ENCODE assay signal across 9 cellular contexts in the genomic region with DNA sequence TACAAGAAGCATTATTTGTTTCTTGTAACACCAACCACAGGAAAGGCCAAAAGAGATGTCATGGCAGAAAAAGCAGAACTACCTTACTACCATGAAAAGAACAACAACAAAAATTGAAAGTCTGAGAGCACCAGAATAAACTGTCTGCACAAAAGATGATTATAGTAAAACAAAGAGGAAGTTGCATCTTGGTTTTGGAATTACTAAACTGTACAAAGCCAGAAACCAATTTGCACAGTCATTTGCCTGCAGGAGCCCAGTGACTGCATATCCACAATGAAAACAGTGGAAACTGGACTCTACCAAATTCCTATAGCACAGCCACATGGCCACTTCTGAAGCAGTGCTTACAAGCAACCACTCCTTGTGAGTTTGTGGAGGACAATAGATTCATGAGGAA.
DNase-seq lines count a peak whose midpoint lies in the region; ATAC-seq and TF ChIP-seq lines count a peak whose summit lies in the region.
"Had no signal": no experiment of that assay in that cellular context is flagged by ENCODE, and none has a peak within 500 bp of the region (broad histone marks: within the 10 kb centered on the region; RNA-seq: fewer than 3 reads in every experiment).

No MANE protein-coding gene starts in this region.

- no peak overlapping the region for H3K27ac ChIP-seq in CD4-positive, alpha-beta T cell (ENCODE audit: low read depth, low read length)

- CTCF ChIA-PET in CD4-positive, alpha-beta T cell (lab: Charles Lee): no interaction called here

- intact Hi-C loops in left colon (cut with DNase I, micrococcal nuclease): no loop called here
- intact Hi-C loops in CD4-positive, alpha-beta T cell (cut with DNase I, micrococcal nuclease): no loop called here

- H3K36me3 Mint-ChIP-seq in T-helper 2 cell treated with Interferon-gamma antibody and Interleukin-4, amounts not matched to agents 5 μg/mL and 100 μg/mL, for 36 hours (ENCODE audit: low read depth): peaks cover 36% of the 10 kb centered on the region
- H3K36me3 Mint-ChIP-seq in CD4-positive, alpha-beta T cell (ENCODE audit: low read depth): peaks cover 78% of the 10 kb centered on the region

- TF ChIP-seq CTCF in AG09319 (IDR thresholded peaks at IDR 0.05; ENCODE audit: low read depth, low read length): peak; percentile 18
- TF ChIP-seq CTCF in CD4-positive, alpha-beta T cell (IDR thresholded peaks at IDR 0.05): no peak

- no peaks in the 10 kb centered on the region for H3K9me3 Mint-ChIP-seq in T-helper 2 cell treated with Interferon-gamma antibody and Interleukin-4, amounts not matched to agents 5 μg/mL and 100 μg/mL, for 36 hours
- no peaks in the 10 kb centered on the region for H3K9me3 Mint-ChIP-seq in CD4-positive, alpha-beta T cell

- H3K27me3 Mint-ChIP-seq in T-helper 2 cell treated with Interferon-gamma antibody and Interleukin-4, amounts not matched to agents 5 μg/mL and 100 μg/mL, for 36 hours (ENCODE audit: low read depth): no peaks in the 10 kb centered on the region
- no peaks in the 10 kb centered on the region for H3K27me3 Mint-ChIP-seq in CD4-positive, alpha-beta T cell

- peak overlapping the region; percentile 4 for H3K27ac Mint-ChIP-seq in T-helper 2 cell treated with Interferon-gamma antibody and Interleukin-4, amounts not matched to agents 5 μg/mL and 100 μg/mL, for 36 hours
- no peak overlapping the region for H3K27ac Mint-ChIP-seq in CD4-positive, alpha-beta T cell

- POLR2A ChIA-PET in CD4-positive, alpha-beta T cell (lab: Charles Lee): no interaction called here

- no peaks in the 10 kb centered on the region for H3K9me3 ChIP-seq in CD4-positive, alpha-beta T cell (ENCODE audit: control insufficient read depth, low read length)

- peaks cover 26% of the 10 kb centered on the region for H3K4me1 Mint-ChIP-seq in T-helper 2 cell treated with Interferon-gamma antibody and Interleukin-4, amounts not matched to agents 5 μg/mL and 100 μg/mL, for 36 hours (ENCODE audit: low read depth)
- no peaks in the 10 kb centered on the region for H3K4me1 Mint-ChIP-seq in CD4-positive, alpha-beta T cell (ENCODE audit: low read depth)
- H3K4me1 Mint-ChIP-seq: neural crest cell had no signal

- peak; percentile 63 for ATAC-seq in GM19025 (IDR thresholded peaks at IDR 0.05; ENCODE audit: low read depth, unreplicated experiment)
- ATAC-seq in HG03066 (IDR thresholded peaks at IDR 0.05; ENCODE audit: low read depth, unreplicated experiment): peak; percentile 74
- no peak for ATAC-seq in left colon
- ATAC-seq in CD4-positive, alpha-beta T cell (ENCODE audit: poor library complexity): no peak

- H3K27me3 ChIP-seq in CD4-positive, alpha-beta T cell (ENCODE audit: control insufficient read depth, insufficient read depth, low read length): no peaks in the 10 kb centered on the region

- no peak overlapping the region for H3K4me3 Mint-ChIP-seq in T-helper 2 cell treated with Interferon-gamma antibody and Interleukin-4, amounts not matched to agents 5 μg/mL and 100 μg/mL, for 36 hours
- H3K4me3 Mint-ChIP-seq in CD4-positive, alpha-beta T cell: no peak overlapping the region
- H3K4me3 Mint-ChIP-seq: neural crest cell had no signal

- DNase-seq in AG09319 (ENCODE audit: extremely low read depth, low read depth) (peak; percentile 5), midbrain (lab: John Stamatoyannopoulos, UW) (peak; percentile 45), T1000 (lab: John Stamatoyannopoulos, UW) (no peak), left colon (no peak)
- no peak for DNase-seq in T-helper 2 cell treated with Interferon-gamma antibody and Interleukin-4, amounts not matched to agents 5 μg/mL and 100 μg/mL, for 36 hours (ENCODE audit: low spot score)
- DNase-seq in CD4-positive, alpha-beta T cell: no peak

Comparison
In these comparisons a context has a peak if more than half of its experiments do, and no peak if none do; other contexts are left out.
1. DNase-seq: peak in AG09319 (single experiment) and midbrain (single experiment); none in T-helper 2 cell treated with Interferon-gamma antibody and Interleukin-4, amounts not matched to agents 5 μg/mL and 100 μg/mL, for 36 hours (single experiment), T1000 (single experiment), left colon (0 of 2) and CD4-positive, alpha-beta T cell (0 of 10).
2. ATAC-seq: peak in GM19025 (single experiment) and HG03066 (single experiment); none in left colon (single experiment) and CD4-positive, alpha-beta T cell (single experiment).